Comparison of ENCODE assay signal across 1 cellular context in genomic region chr20:38094968-38095689, GRCh38.
A peak's percentile ranks its signal among the peaks of the same experiment; 100 is the strongest.
TF ChIP-seq lines count a peak whose summit lies in the region.

No MANE protein-coding gene starts in this region.

TF ChIP-seq in HepG2, 621 proteins besides CTCF, POLR2A, EP300 and RAD21 (continued from another document):
- TF ChIP-seq RXRB (CRISPR knock-in tag; IDR thresholded peaks at IDR 0.05; ENCODE audit: borderline replicate concordance) (peak; percentile 53; the same call in 1 of the 2 replicates), ZNF780A (CRISPR knock-in tag; IDR thresholded peaks at IDR 0.05) (no peak), ZNF724P (CRISPR knock-in tag; IDR thresholded peaks at IDR 0.05; ENCODE audit: borderline replicate concordance) (0 out of 2 replicates have a peak, but pooled peaks have one; percentile 60), HNRNPL (IDR thresholded peaks at IDR 0.05; ENCODE audit: low read depth, low read length) (no peak), TEAD3 (CRISPR knock-in tag; optimal IDR thresholded peaks at IDR 0.05; ENCODE audit: borderline replicate concordance) (peak; percentile 42), ZNF564 (CRISPR knock-in tag; IDR thresholded peaks at IDR 0.05) (no peak), HOXA5 (CRISPR knock-in tag; IDR thresholded peaks at IDR 0.05) (no peak), ZNF30 (CRISPR knock-in tag; IDR thresholded peaks at IDR 0.05) (no peak), ZNF687 (CRISPR knock-in tag; IDR thresholded peaks at IDR 0.05) (peak; percentile 51), HNF4A (CRISPR knock-in tag; IDR thresholded peaks at IDR 0.05) (peak; percentile 55), FOXC1 (CRISPR knock-in tag; IDR thresholded peaks at IDR 0.05; ENCODE audit: borderline replicate concordance) (no peak), SNAPC2 (CRISPR knock-in tag; IDR thresholded peaks at IDR 0.05) (0 out of 2 replicates have a peak, but pooled peaks have one; percentile 67), CENPT (CRISPR knock-in tag; IDR thresholded peaks at IDR 0.05; ENCODE audit: low read depth) (no peak), SOX13 (IDR thresholded peaks at IDR 0.05) (no peak), SOX13 (CRISPR knock-in tag; conservative IDR thresholded peaks at IDR 0.05 in 1 of 2, IDR thresholded peaks at IDR 0.05 in 1 of 2) (peak in 1 of 2 experiments; percentile 54; a peak in 1 of 4 replicates)
- TF ChIP-seq, protein P1, sequence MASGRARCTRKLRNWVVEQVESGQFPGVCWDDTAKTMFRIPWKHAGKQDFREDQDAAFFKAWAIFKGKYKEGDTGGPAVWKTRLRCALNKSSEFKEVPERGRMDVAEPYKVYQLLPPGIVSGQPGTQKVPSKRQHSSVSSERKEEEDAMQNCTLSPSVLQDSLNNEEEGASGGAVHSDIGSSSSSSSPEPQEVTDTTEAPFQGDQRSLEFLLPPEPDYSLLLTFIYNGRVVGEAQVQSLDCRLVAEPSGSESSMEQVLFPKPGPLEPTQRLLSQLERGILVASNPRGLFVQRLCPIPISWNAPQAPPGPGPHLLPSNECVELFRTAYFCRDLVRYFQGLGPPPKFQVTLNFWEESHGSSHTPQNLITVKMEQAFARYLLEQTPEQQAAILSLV (CRISPR knock-in tag; IDR thresholded peaks at IDR 0.05; ENCODE audit: borderline replicate concordance), result no peak
